1 cellular context compared by ENCODE assay signal in genomic region chr17:77563439-77564102, GRCh38.
TF ChIP-seq lines count a peak whose summit lies in the region.

No MANE protein-coding gene starts in this region.

TF ChIP-seq in WTC11, 78 proteins besides CTCF, POLR2A, EP300 and RAD21 (continued from another document):
- TF ChIP-seq PRDM15 (CRISPR knock-in tag; IDR thresholded peaks at IDR 0.05) = no peak
- no peak for TF ChIP-seq ERG (CRISPR knock-in tag; IDR thresholded peaks at IDR 0.05)
- TF ChIP-seq MAX (CRISPR knock-in tag; IDR thresholded peaks at IDR 0.05) = no peak
- TF ChIP-seq ZNF416 (CRISPR knock-in tag; IDR thresholded peaks at IDR 0.05) = no peak
- no peak for TF ChIP-seq ESRRA (CRISPR knock-in tag; IDR thresholded peaks at IDR 0.05; ENCODE audit: borderline replicate concordance)
- no peak for TF ChIP-seq ZNF396 (CRISPR knock-in tag; IDR thresholded peaks at IDR 0.05; ENCODE audit: borderline replicate concordance)
- TF ChIP-seq ZNF317 (CRISPR knock-in tag; IDR thresholded peaks at IDR 0.05; ENCODE audit: borderline replicate concordance, low read depth) = no peak
- TF ChIP-seq FOXP4 (CRISPR knock-in tag; IDR thresholded peaks at IDR 0.05) = no peak
- no peak for TF ChIP-seq NFE2L1 (CRISPR knock-in tag; IDR thresholded peaks at IDR 0.05)
- TF ChIP-seq CREM (CRISPR knock-in tag; IDR thresholded peaks at IDR 0.05) = no peak
- no peak for TF ChIP-seq SMAD3 (CRISPR knock-in tag; IDR thresholded peaks at IDR 0.05; ENCODE audit: borderline replicate concordance)
- TF ChIP-seq USF2 (CRISPR knock-in tag; IDR thresholded peaks at IDR 0.05) = no peak
- TF ChIP-seq SOX15 (CRISPR knock-in tag; IDR thresholded peaks at IDR 0.05) = no peak
- TF ChIP-seq CREB1 (CRISPR knock-in tag; IDR thresholded peaks at IDR 0.05) = no peak
- TF ChIP-seq SP1 (CRISPR knock-in tag; conservative IDR thresholded peaks at IDR 0.05) = no peak
- no peak for TF ChIP-seq ZNF671 (CRISPR knock-in tag; IDR thresholded peaks at IDR 0.05)
